7 cellular contexts compared by ENCODE assay signal in the genomic region with DNA sequence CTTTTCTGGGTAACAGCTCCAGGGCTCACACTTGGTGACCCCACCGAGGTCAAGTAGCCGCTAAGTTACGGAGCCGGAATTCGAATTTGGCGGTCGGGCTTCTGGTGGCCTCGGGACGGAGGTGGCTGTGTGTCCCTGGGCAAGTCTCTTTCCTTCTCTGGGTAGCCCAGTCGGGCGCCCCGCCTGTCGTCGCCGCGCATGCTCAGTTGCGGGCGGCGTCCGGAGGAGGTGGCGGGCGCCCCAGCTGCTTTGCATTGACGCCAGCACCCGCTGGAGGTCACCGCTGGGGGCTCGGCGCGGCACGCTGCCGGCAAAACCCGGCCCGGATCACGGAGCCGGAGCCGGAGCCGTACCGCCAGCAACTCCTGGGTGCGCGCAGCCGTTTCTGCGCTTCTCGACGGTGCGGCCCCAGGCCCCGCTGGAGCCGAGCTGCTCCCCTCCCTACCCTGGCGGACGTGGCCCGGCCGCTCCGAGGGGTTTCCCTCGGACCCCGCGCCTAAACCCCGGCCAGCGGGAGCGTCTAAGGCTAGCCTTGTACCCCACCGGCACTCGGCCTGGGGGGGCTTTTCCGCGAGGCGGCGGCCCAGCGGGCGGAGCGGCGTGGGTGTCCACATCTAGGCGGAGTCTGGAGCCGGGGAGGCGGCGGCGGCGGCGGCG. TPM values are rescaled to one million over a fixed set of nuclear protein-coding genes. Genes with fewer than 3 reads are reported as not detected.
DNase-seq lines count a peak whose midpoint lies in the region; ATAC-seq, FAIRE-seq and TF ChIP-seq lines count a peak whose summit lies in the region.

No MANE protein-coding gene starts in this region.

- H3K4me2 ChIP-seq in astrocyte (ENCODE audit: low read length): peak overlapping the region; percentile 86

- peak overlapping the region; percentile 90 for H3K9ac ChIP-seq in astrocyte (ENCODE audit: low read length)

- no peaks in the 10 kb centered on the region for H3K27me3 ChIP-seq in astrocyte (ENCODE audit: insufficient read depth, low read length)

- ATAC-seq in GM18498 (IDR thresholded peaks at IDR 0.05; ENCODE audit: unreplicated experiment) (peak; percentile 72), HG02884 (IDR thresholded peaks at IDR 0.05; ENCODE audit: unreplicated experiment) (peak; percentile 67), T-helper 17 cell (peak; percentile 75)

- H2AFZ ChIP-seq in astrocyte (ENCODE audit: low read depth, low read length): peak overlapping the region; percentile 98

- H3K27ac Mint-ChIP-seq in T-helper 17 cell (peak overlapping the region; percentile 91), astrocyte (ENCODE audit: unreplicated experiment) (no peak overlapping the region)

- H3K4me1 ChIP-seq in astrocyte (ENCODE audit: insufficient read depth, low read length): peaks cover 11% of the 10 kb centered on the region

- peaks cover 42% of the 10 kb centered on the region for H3K79me2 ChIP-seq in astrocyte (ENCODE audit: insufficient read depth, low read length)

- H3K9me3 Mint-ChIP-seq in astrocyte (ENCODE audit: unreplicated experiment): no peaks in the 10 kb centered on the region

- peaks cover 36% of the 10 kb centered on the region for H4K20me1 ChIP-seq in astrocyte (ENCODE audit: insufficient read depth, low read length)

- H3K9me3 ChIP-seq in T-helper 17 cell (ENCODE audit: control insufficient read depth, low read length, poor library complexity, severe bottlenecking) (no peaks in the 10 kb centered on the region), astrocyte (ENCODE audit: insufficient read depth, low read depth, low read length) (no peaks in the 10 kb centered on the region)

- DNase-seq in NCI-H146 treated with DMSO at 0.1 percent for 48 hours (lab: John Stamatoyannopoulos, UW; ENCODE audit: unreplicated experiment): peak; percentile 74
- DNase-seq in T-helper 17 cell: peak; percentile 96 to 97 (median 97)
- DNase-seq in astrocyte (ENCODE audit: low read depth): peak; percentile 92
- DNase-seq in hypothalamus (lab: John Stamatoyannopoulos, UW): peak; percentile 57 to 97 (median 90)
- DNase-seq in retinal pigment epithelial cell (ENCODE audit: low read depth): peak; percentile 84

- peak overlapping the region; percentile 94 for H3K4me3 Mint-ChIP-seq in T-helper 17 cell
- peak overlapping the region; percentile 84 for H3K4me3 Mint-ChIP-seq in astrocyte (ENCODE audit: unreplicated experiment)

- H3K4me1 Mint-ChIP-seq in T-helper 17 cell (peaks cover 31% of the 10 kb centered on the region), astrocyte (ENCODE audit: low read depth, unreplicated experiment) (peaks cover 3% of the 10 kb centered on the region)

- TF ChIP-seq CTCF in astrocyte (IDR thresholded peaks at IDR 0.05; ENCODE audit: insufficient read depth, low read depth, low read length): no peak
- no peak for TF ChIP-seq CTCF in retinal pigment epithelial cell (conservative IDR thresholded peaks at IDR 0.05; ENCODE audit: low read depth, low read length)

- H3K27ac ChIP-seq in astrocyte (ENCODE audit: low read depth, low read length): peak overlapping the region; percentile 93

- no peak for FAIRE-seq in astrocyte (lab: Jason Lieb, UNC)

- H3K4me3 ChIP-seq in astrocyte (ENCODE audit: insufficient read depth, low read depth, low read length) (peak overlapping the region; percentile 77), retinal pigment epithelial cell (ENCODE audit: low read length) (peak overlapping the region; percentile 84)

- no peaks in the 10 kb centered on the region for H3K36me3 ChIP-seq in astrocyte (ENCODE audit: insufficient read depth, low read length)

- no peaks in the 10 kb centered on the region for H3K27me3 Mint-ChIP-seq in T-helper 17 cell
- H3K27me3 Mint-ChIP-seq in astrocyte (ENCODE audit: low read depth, unreplicated experiment): peaks cover 18% of the 10 kb centered on the region

- no peaks in the 10 kb centered on the region for H3K36me3 Mint-ChIP-seq in T-helper 17 cell (ENCODE audit: low read depth)
- no peaks in the 10 kb centered on the region for H3K36me3 Mint-ChIP-seq in astrocyte (ENCODE audit: low read depth, unreplicated experiment)

RNA-seq across cellular contexts. Expression of a gene that starts 0.5 kb away (rescaled TPM):
- 10 to 100 TPM; 40.7 to 44.2 TPM for total RNA-seq in T-helper 17 cell
- total RNA-seq in astrocyte: 16.3 and 18.0 TPM in 2 replicates

Comparison
In these comparisons a context has a peak if more than half of its experiments do, and no peak if none do; other contexts are left out.
1. Peak in every context shown above with its lines: DNase-seq, ATAC-seq, H3K4me3 ChIP-seq and H3K27ac ChIP-seq.